In genomic region chr19:17948967-17949930, GRCh38 we compare ENCODE assay signal across 10 cellular contexts. TPM values are rescaled to one million over a fixed set of nuclear protein-coding genes. Genes with fewer than 3 reads are reported as not detected.
A peak's percentile ranks its signal among the peaks of the same experiment; 100 is the strongest.
DNase-seq lines count a peak whose midpoint lies in the region; ATAC-seq and TF ChIP-seq lines count a peak whose summit lies in the region.
"Had no signal": no experiment of that assay in that cellular context is flagged by ENCODE, and none has a peak within 500 bp of the region (broad histone marks: within the 10 kb centered on the region; RNA-seq: fewer than 3 reads in every experiment).

No MANE protein-coding gene starts in this region.

- H3K27me3 Mint-ChIP-seq in T-helper 17 cell: peaks cover 35% of the 10 kb centered on the region

- no CpG with 5 or more reads among the region's 48 CpGs for WGBS in iPS DF 6.9 (ENCODE audit: insufficient coverage, insufficient read length)
- WGBS in tibial nerve, 2 donors: 24 to 30% methylated on average over 44 to 48 of the region's 48 CpGs

- no peak for TF ChIP-seq POLR2A in tibial nerve (IDR thresholded peaks at IDR 0.05)

- no peak for ATAC-seq in T-helper 17 cell
- no peak for ATAC-seq in GM18520 (IDR thresholded peaks at IDR 0.05; ENCODE audit: unreplicated experiment)
- ATAC-seq in HG02938 (IDR thresholded peaks at IDR 0.05; ENCODE audit: unreplicated experiment): no peak
- ATAC-seq in HG02678 (IDR thresholded peaks at IDR 0.05; ENCODE audit: unreplicated experiment): no peak
- ATAC-seq: gastrocnemius medialis had no signal

- H3K27me3 ChIP-seq in iPS DF 6.9 (ENCODE audit: control insufficient read depth, insufficient read depth, low read length): peaks cover 24% of the 10 kb centered on the region
- H3K27me3 ChIP-seq in tibial nerve: peaks cover 6 to 57% of the 10 kb centered on the region in 2 donors

- DNase-seq in GM12865 (ENCODE audit: low read depth): no peak
- DNase-seq in T-helper 17 cell: no peak
- no peak for DNase-seq in iPS DF 6.9 (ENCODE audit: low read depth, low spot score)
- DNase-seq in tibial nerve (ENCODE audit: low spot score in 2 of 2): no peak
- DNase-seq: gastrocnemius medialis; stimulated activated CD4-positive, alpha-beta T cell treated with anti-CD3 and anti-CD28 coated beads, Interleukin-4, amount 100 ng/mL, for 4 hours had no signal

- H3K27ac ChIP-seq in 22Rv1 (peak overlapping the region; percentile 47; the same call in 1 of the 2 replicates), iPS DF 6.9 (ENCODE audit: low read length) (no peak overlapping the region), tibial nerve (no peak overlapping the region)
- H3K27ac ChIP-seq: gastrocnemius medialis had no signal

- H3K4me1 ChIP-seq in iPS DF 6.9 (ENCODE audit: control insufficient read depth, insufficient read depth, low read length) (peaks cover 1% of the 10 kb centered on the region; the same call in 1 of the 2 replicates), tibial nerve (peaks cover 0 to 61% (median 31%) of the 10 kb centered on the region in 4 donors)

- no peaks in the 10 kb centered on the region for H3K9me3 ChIP-seq in T-helper 17 cell (ENCODE audit: control insufficient read depth, low read length, poor library complexity, severe bottlenecking)
- H3K9me3 ChIP-seq in iPS DF 6.9 (ENCODE audit: control insufficient read depth, insufficient read depth, low read length): no peaks in the 10 kb centered on the region
- no peaks in the 10 kb centered on the region for H3K9me3 ChIP-seq in tibial nerve
- H3K9me3 ChIP-seq: gastrocnemius medialis had no signal

- peaks cover 40% of the 10 kb centered on the region for H3K4me1 Mint-ChIP-seq in T-helper 17 cell

- TF ChIP-seq EP300 in tibial nerve (IDR thresholded peaks at IDR 0.05): no peak

- H3K4me3 ChIP-seq in GM12865 (ENCODE audit: low read depth, low read length) (peak overlapping the region; percentile 44), iPS DF 6.9 (ENCODE audit: low read length) (peak overlapping the region; percentile 22; the same call in 1 of the 2 replicates), tibial nerve (peak overlapping the region in 1 of 4 donors; percentile 91)

- peak overlapping the region; percentile 99 for H3K27ac Mint-ChIP-seq in T-helper 17 cell

- peaks cover 4% of the 10 kb centered on the region for H3K36me3 Mint-ChIP-seq in T-helper 17 cell (ENCODE audit: low read depth)

- H3K4me3 Mint-ChIP-seq in T-helper 17 cell: peak overlapping the region; percentile 88

- TF ChIP-seq CTCF in 22Rv1 (IDR thresholded peaks at IDR 0.05) (no peak), GM12865 (IDR thresholded peaks at IDR 0.05; ENCODE audit: insufficient read depth, low read depth, low read length, missing control alignments) (no peak), tibial nerve (IDR thresholded peaks at IDR 0.05) (no peak)

- H3K36me3 ChIP-seq in iPS DF 6.9 (ENCODE audit: control insufficient read depth, insufficient read depth, low read length) (no peaks in the 10 kb centered on the region), tibial nerve (peaks cover 0 to 10% (median 0%) of the 10 kb centered on the region in 3 donors)
- H3K36me3 ChIP-seq: gastrocnemius medialis had no signal

RNA-seq across cellular contexts. Expression of gene CCDC124, which starts 16.4 kb away (rescaled TPM):
- total RNA-seq in T-helper 17 cell: 10 to 100 TPM; 21.8 to 27.0 TPM
- 10 to 100 TPM; 29.3 to 69.0 (median 33.9) TPM for total RNA-seq in tibial nerve

RNA-seq across cellular contexts. Expression of gene KCNN1, which starts 17.7 kb away (rescaled TPM):
- not detected for total RNA-seq in T-helper 17 cell
- under 1 TPM in 1 of 4 donors, not detected in 3; under 0.01 TPM for total RNA-seq in tibial nerve
- total RNA-seq: gastrocnemius medialis had no signal

RNA-seq across cellular contexts. Expression of gene ARRDC2, which starts 58.7 kb away (rescaled TPM):
- 100 to 1,000 TPM; 165 to 166 TPM for total RNA-seq in T-helper 17 cell
- total RNA-seq in tibial nerve: 100 to 1,000 TPM; 127 to 180 (median 177) TPM
